In genomic region chr1:183180213-183180612, GRCh38 we compare ENCODE assay signal across 8 cellular contexts. TPM values are rescaled to one million over a fixed set of nuclear protein-coding genes. Genes with fewer than 3 reads are reported as not detected.
DNase-seq lines count a peak whose midpoint lies in the region; ATAC-seq lines count a peak whose summit lies in the region.

No MANE protein-coding gene starts in this region.

- no peaks in the 10 kb centered on the region for H3K36me3 ChIP-seq in neuronal stem cell (replicated peaks in 1 of 2; ENCODE audit: control insufficient read depth in 2 of 2, insufficient read depth in 2 of 2, low read length in 2 of 2)

- no peaks in the 10 kb centered on the region for H3K9me3 ChIP-seq in neuronal stem cell (replicated peaks in 1 of 2; ENCODE audit: control insufficient read depth in 2 of 2, insufficient read depth in 1 of 2, low read depth in 1 of 2, low read length in 2 of 2)

- no peaks in the 10 kb centered on the region for H3K79me1 ChIP-seq in neuronal stem cell (ENCODE audit: low read depth, low read length)

- H3K4ac ChIP-seq in neuronal stem cell (ENCODE audit: low read length) = no peak overlapping the region

- H2BK5ac ChIP-seq in neuronal stem cell (ENCODE audit: low read length) = no peak overlapping the region

- no peak overlapping the region for H3K23ac ChIP-seq in neuronal stem cell (ENCODE audit: low read depth, low read length, poor library complexity)

- H3K4me1 ChIP-seq in neuronal stem cell (ENCODE audit: control insufficient read depth in 2 of 2, insufficient read depth in 1 of 2, low read depth in 1 of 2, low read length in 2 of 2) = peaks cover 0 to 2% of the 10 kb centered on the region in 2 donors

- H2BK120ac ChIP-seq in neuronal stem cell (ENCODE audit: low read depth, low read length) = no peak overlapping the region

- ATAC-seq in HG03571 (IDR thresholded peaks at IDR 0.05; ENCODE audit: unreplicated experiment) = no peak
- ATAC-seq in GM21786 (IDR thresholded peaks at IDR 0.05; ENCODE audit: unreplicated experiment) = no peak

- no peak overlapping the region for H3K9ac ChIP-seq in neuronal stem cell (ENCODE audit: low read depth, low read length, poor library complexity)

- no peak overlapping the region for H3K4me3 ChIP-seq in neuronal stem cell (ENCODE audit: low read length in 2 of 2)

- DNase-seq in DMS53 treated with DMSO at 0.1 percent for 48 hours (lab: John Stamatoyannopoulos, UW; ENCODE audit: unreplicated experiment) (peak; percentile 6), NCI-H1694 (lab: John Stamatoyannopoulos, UW) (peak; percentile 96), dedifferentiated amniotic fluid mesenchymal stem cell (ENCODE audit: extremely low spot score) (peak; percentile 92), neuronal stem cell (ENCODE audit: low spot score) (no peak), NOMO-1 (lab: John Stamatoyannopoulos, UW; ENCODE audit: unreplicated experiment in 2 of 2) (no peak), GM19240 (ENCODE audit: insufficient read length, low spot score) (no peak)

- no peak overlapping the region for H3K18ac ChIP-seq in neuronal stem cell (ENCODE audit: low read length)

- H4K8ac ChIP-seq in neuronal stem cell (ENCODE audit: low read depth, low read length) = no peak overlapping the region

- H3K27ac ChIP-seq in neuronal stem cell (replicated peaks; ENCODE audit: low read length) = no peak overlapping the region

- H2AFZ ChIP-seq in neuronal stem cell (ENCODE audit: low read length) = peak overlapping the region; percentile 66

- no peak overlapping the region for H3K4me2 ChIP-seq in neuronal stem cell (ENCODE audit: insufficient read depth, low read length, poor library complexity, severe bottlenecking)

- H2BK12ac ChIP-seq in neuronal stem cell (ENCODE audit: low read length) = no peak overlapping the region

- H4K91ac ChIP-seq in neuronal stem cell (ENCODE audit: low read depth, low read length, poor library complexity) = no peak overlapping the region

- H3K14ac ChIP-seq in neuronal stem cell (ENCODE audit: low read length) = no peak overlapping the region

- WGBS in neuronal stem cell (ENCODE audit: extremely low coverage in 2 of 2, insufficient read length in 2 of 2, insufficient replicate concordance in 1 of 2), 2 donors = no CpG with 5 or more reads among the region's 3 CpGs

- H2AK5ac ChIP-seq in neuronal stem cell (ENCODE audit: low read depth, low read length) = no peak overlapping the region

- H2BK15ac ChIP-seq in neuronal stem cell (ENCODE audit: low read length) = no peak overlapping the region

- H3K27me3 ChIP-seq in neuronal stem cell (ENCODE audit: control insufficient read depth in 3 of 3, insufficient read depth in 3 of 3, low read depth in 1 of 3, low read length in 3 of 3) = no peaks in the 10 kb centered on the region

RNA-seq across cellular contexts. Expression of gene LAMC2, which starts 5.9 kb away (rescaled TPM):
- 0.20 TPM for polyA plus RNA-seq in neuronal stem cell (2013, experiment 1 of 2)
- 0.25 TPM for polyA plus RNA-seq in neuronal stem cell (2013, experiment 2 of 2)

Comparison
In these comparisons a context has a peak if more than half of its experiments do, and no peak if none do; other contexts are left out.
1. DNase-seq: peak in DMS53 treated with DMSO at 0.1 percent for 48 hours (single experiment), NCI-H1694 (single experiment) and dedifferentiated amniotic fluid mesenchymal stem cell (single experiment); none in neuronal stem cell (single experiment), NOMO-1 (0 of 2) and GM19240 (single experiment).